In the genomic region with DNA sequence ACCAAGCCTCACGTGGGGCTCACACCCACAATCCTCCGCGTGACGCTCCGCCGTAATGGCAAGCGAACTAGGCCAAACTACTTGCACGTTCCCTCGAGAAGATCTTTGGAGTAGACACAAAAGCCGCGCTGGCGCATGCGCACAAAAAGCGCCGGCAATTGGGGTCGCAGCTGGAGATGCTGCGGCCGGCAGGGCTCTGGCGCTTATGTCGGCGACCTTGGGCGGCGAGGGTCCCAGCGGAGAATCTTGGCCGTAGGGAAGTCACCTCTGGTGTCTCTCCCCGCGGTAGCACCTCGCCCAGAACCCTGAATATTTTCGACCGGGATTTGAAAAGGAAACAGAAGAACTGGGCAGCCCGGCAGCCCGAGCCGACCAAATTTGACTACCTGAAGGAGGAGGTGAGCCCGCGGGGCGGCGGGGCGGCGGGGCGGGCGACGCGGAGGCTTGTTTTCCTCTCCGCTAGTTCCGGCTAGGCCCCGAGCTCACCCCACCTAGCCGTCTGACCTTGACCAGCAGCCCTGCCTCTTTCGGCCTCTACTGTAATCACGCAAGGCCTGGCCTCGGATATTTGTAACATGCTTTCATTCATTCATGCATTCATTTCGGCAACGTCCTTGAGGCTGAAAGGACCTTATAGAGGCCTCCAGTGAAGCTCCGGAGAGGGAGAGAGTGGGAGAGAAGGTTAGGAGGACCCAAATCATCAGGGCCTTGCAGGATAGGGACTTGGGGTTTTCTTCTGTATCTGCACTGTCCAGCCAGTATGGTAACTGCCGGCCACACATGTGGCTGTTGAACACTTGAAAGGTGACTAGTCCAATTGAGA, we compare ENCODE assay signal across 8 cellular contexts. TPM values are rescaled to one million over a fixed set of nuclear protein-coding genes. Genes with fewer than 3 reads are reported as not detected.
DNase-seq lines count a peak whose midpoint lies in the region; ATAC-seq and TF ChIP-seq lines count a peak whose summit lies in the region.

A gene with protein sequence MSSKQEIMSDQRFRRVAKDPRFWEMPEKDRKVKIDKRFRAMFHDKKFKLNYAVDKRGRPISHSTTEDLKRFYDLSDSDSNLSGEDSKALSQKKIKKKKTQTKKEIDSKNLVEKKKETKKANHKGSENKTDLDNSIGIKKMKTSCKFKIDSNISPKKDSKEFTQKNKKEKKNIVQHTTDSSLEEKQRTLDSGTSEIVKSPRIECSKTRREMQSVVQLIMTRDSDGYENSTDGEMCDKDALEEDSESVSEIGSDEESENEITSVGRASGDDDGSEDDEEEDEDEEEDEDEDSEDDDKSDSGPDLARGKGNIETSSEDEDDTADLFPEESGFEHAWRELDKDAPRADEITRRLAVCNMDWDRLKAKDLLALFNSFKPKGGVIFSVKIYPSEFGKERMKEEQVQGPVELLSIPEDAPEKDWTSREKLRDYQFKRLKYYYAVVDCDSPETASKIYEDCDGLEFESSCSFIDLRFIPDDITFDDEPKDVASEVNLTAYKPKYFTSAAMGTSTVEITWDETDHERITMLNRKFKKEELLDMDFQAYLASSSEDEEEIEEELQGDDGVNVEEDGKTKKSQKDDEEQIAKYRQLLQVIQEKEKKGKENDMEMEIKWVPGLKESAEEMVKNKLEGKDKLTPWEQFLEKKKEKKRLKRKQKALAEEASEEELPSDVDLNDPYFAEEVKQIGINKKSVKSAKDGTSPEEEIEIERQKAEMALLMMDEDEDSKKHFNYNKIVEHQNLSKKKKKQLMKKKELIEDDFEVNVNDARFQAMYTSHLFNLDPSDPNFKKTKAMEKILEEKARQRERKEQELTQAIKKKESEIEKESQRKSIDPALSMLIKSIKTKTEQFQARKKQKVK (minus strand): TSS at position 27 of the 823 bp plus-strand sequence. CDS start 1,779 bp downstream, outside the sequence.
A gene with protein sequence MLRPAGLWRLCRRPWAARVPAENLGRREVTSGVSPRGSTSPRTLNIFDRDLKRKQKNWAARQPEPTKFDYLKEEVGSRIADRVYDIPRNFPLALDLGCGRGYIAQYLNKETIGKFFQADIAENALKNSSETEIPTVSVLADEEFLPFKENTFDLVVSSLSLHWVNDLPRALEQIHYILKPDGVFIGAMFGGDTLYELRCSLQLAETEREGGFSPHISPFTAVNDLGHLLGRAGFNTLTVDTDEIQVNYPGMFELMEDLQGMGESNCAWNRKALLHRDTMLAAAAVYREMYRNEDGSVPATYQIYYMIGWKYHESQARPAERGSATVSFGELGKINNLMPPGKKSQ (plus strand): TSS at position 136 of the 823 bp plus-strand sequence. CDS start 41 bp downstream, at position 177.

- H3K27me3 Mint-ChIP-seq in activated T-helper 17 cell treated with anti-CD3 and anti-CD28 coated beads, Interleukin-2, amount 50 U/mL, for 72 hours = no peaks in the 10 kb centered on the region
- no peaks in the 10 kb centered on the region for H3K27me3 Mint-ChIP-seq in naive thymus-derived CD8-positive, alpha-beta T cell

- H3K4me3 ChIP-seq in LNCaP clone FGC (ENCODE audit: low read depth, low read length) (peak within 1 kb of the TSS; percentile 98), fibroblast of mammary gland (ENCODE audit: control insufficient read depth, low read depth, low read length) (peak within 1 kb of the TSS; percentile 95)

- POLR2A ChIA-PET in RWPE1 (lab: Yijun Ruan, JAX; ENCODE audit: low non-redundant PET) = no interaction called here
- POLR2A ChIA-PET in naive thymus-derived CD8-positive, alpha-beta T cell (lab: Charles Lee) = interaction anchor here (0.6 to 1.5 kb wide), 2 partner anchors 13 to 146 kb away, joined by 3 to 10 read pairs; no protein-coding TSS in a partner anchor

- ATAC-seq in activated T-helper 17 cell treated with anti-CD3 and anti-CD28 coated beads, Interleukin-2, amount 50 U/mL, for 72 hours (replicated peaks) = peak; percentile 97
- ATAC-seq in naive thymus-derived CD8-positive, alpha-beta T cell = peak; percentile 95 to 96

- H3K36me3 Mint-ChIP-seq in activated T-helper 17 cell treated with anti-CD3 and anti-CD28 coated beads, Interleukin-2, amount 50 U/mL, for 72 hours (ENCODE audit: low read depth) = peaks cover 78% of the 10 kb centered on the region
- H3K36me3 Mint-ChIP-seq in naive thymus-derived CD8-positive, alpha-beta T cell = peaks cover 0 to 48% (median 13%) of the 10 kb centered on the region in 3 donors

- peak within 1 kb of the TSS; percentile 89 for H3K4me3 Mint-ChIP-seq in activated T-helper 17 cell treated with anti-CD3 and anti-CD28 coated beads, Interleukin-2, amount 50 U/mL, for 72 hours
- H3K4me3 Mint-ChIP-seq in naive thymus-derived CD8-positive, alpha-beta T cell = peak within 1 kb of the TSS; percentile 89 to 100 (median 99)

- DNase-seq in Daoy (ENCODE audit: low read depth) (peak; percentile 96), GOT3 (lab: John Stamatoyannopoulos, UW) (peak; percentile 84), LNCaP clone FGC (ENCODE audit: low read depth) (peak; percentile 92), RWPE1 (ENCODE audit: low spot score) (peak; percentile 91), fibroblast of mammary gland (ENCODE audit: low read depth) (peak; percentile 96)
- DNase-seq in naive thymus-derived CD8-positive, alpha-beta T cell = peak; percentile 78 to 96 (median 91)
- DNase-seq in stimulated activated naive CD4-positive, alpha-beta T cell (lab: John Stamatoyannopoulos, UW) = peak; percentile 84 to 91 (median 88)

- CTCF ChIA-PET in RWPE1 (lab: Yijun Ruan, JAX) = interaction anchor here (0.6 to 1.1 kb wide), 4 partner anchors 14 to 239 kb away, joined by 3 to 5 read pairs (median 4); no protein-coding TSS in a partner anchor

- H3K27ac Mint-ChIP-seq in activated T-helper 17 cell treated with anti-CD3 and anti-CD28 coated beads, Interleukin-2, amount 50 U/mL, for 72 hours = peak within 1 kb of the TSS; percentile 96
- peak within 1 kb of the TSS; percentile 94 to 99 (median 98) for H3K27ac Mint-ChIP-seq in naive thymus-derived CD8-positive, alpha-beta T cell

- peaks cover 32% of the 10 kb centered on the region for H3K4me1 Mint-ChIP-seq in activated T-helper 17 cell treated with anti-CD3 and anti-CD28 coated beads, Interleukin-2, amount 50 U/mL, for 72 hours
- H3K4me1 Mint-ChIP-seq in naive thymus-derived CD8-positive, alpha-beta T cell = peaks cover 30 to 66% (median 52%) of the 10 kb centered on the region in 4 donors

- peak within 1 kb of the TSS; percentile 91 for H3K27ac ChIP-seq in RWPE1

- no peaks in the 10 kb centered on the region for H3K9me3 Mint-ChIP-seq in activated T-helper 17 cell treated with anti-CD3 and anti-CD28 coated beads, Interleukin-2, amount 50 U/mL, for 72 hours
- H3K9me3 Mint-ChIP-seq in naive thymus-derived CD8-positive, alpha-beta T cell = no peaks in the 10 kb centered on the region

- no peak for TF ChIP-seq CTCF in LNCaP clone FGC (IDR thresholded peaks at IDR 0.05; ENCODE audit: control insufficient read depth, extremely low read depth, insufficient read depth)
- no peak for TF ChIP-seq CTCF in RWPE1 (conservative IDR thresholded peaks at IDR 0.05; ENCODE audit: low read depth)
- TF ChIP-seq CTCF in fibroblast of mammary gland (conservative IDR thresholded peaks at IDR 0.05; ENCODE audit: control insufficient read depth, insufficient read depth, low read depth, low read length) = no peak

RNA-seq across cellular contexts. Expression of the first gene that starts in this region (rescaled TPM):
- total RNA-seq in Daoy (2014; rRNA removed; shearing (Covaris generic)) = 16.6 and 26.9 TPM in 2 replicates
- total RNA-seq in activated T-helper 17 cell treated with anti-CD3 and anti-CD28 coated beads, Interleukin-2, amount 50 U/mL, for 72 hours = 10 to 100 TPM; 13.9 to 21.7 TPM
- 10 to 100 TPM; 15.2 to 15.9 TPM for total RNA-seq in naive thymus-derived CD8-positive, alpha-beta T cell
- polyA plus RNA-seq in naive thymus-derived CD8-positive, alpha-beta T cell = 1 to 10 TPM; 4.3 to 6.9 (median 6.1) TPM

RNA-seq across cellular contexts. Expression of the second gene that starts in this region (rescaled TPM):
- total RNA-seq in Daoy (2014; rRNA removed; shearing (Covaris generic)) = 27.4 and 49.6 TPM in 2 replicates
- total RNA-seq in activated T-helper 17 cell treated with anti-CD3 and anti-CD28 coated beads, Interleukin-2, amount 50 U/mL, for 72 hours = 10 to 100 TPM; 19.7 to 31.2 TPM
- 10 to 100 TPM; 39.3 to 47.1 TPM for total RNA-seq in naive thymus-derived CD8-positive, alpha-beta T cell
- 10 to 100 TPM in 1 of 3 donors, 1 to 10 TPM in 2; 3.1 to 10.1 (median 4.4) TPM for polyA plus RNA-seq in naive thymus-derived CD8-positive, alpha-beta T cell

Comparison
In these comparisons a context has a peak if more than half of its experiments do, and no peak if none do; other contexts are left out.
1. Peak in every context shown above with its lines: DNase-seq, ATAC-seq, H3K4me3 ChIP-seq and H3K27ac ChIP-seq.